In the genomic region with DNA sequence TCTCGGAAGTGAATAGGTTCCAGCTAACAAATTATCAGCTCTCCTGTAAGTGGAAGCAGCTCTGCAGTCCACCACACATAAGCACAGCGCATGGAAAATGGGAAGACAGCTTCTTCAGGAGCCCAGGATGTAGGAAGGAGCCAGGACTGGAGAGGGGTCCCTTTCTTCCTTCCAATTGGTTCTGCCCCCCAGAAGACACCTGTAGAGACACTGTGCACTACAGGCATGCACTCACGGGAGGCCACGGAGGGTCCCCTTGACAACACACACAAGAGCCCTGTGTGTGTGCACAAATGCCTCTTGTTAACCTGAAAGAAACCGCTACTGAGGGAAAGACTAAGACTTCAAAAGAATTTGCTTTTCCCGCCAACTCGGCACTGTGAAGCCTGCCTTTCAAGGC, we compare ENCODE assay signal across 23 cellular contexts.
"Had no signal": no experiment of that assay in that cellular context is flagged by ENCODE, and none has a peak within 500 bp of the region (broad histone marks: within the 10 kb centered on the region; RNA-seq: fewer than 3 reads in every experiment).

No MANE protein-coding gene starts in this region.

- H3K4me1 ChIP-seq: ascending aorta, breast epithelium, SJCRH30 had no signal

- ATAC-seq: activated CD8-positive, alpha-beta T cell treated with anti-CD3 and anti-CD28 coated beads, Interleukin-2, amount 10 ng/mL, durations not matched to agents 7 days and 5 days; Panc1 had no signal

- H3K4me3 ChIP-seq: ascending aorta, breast epithelium, SJCRH30 had no signal

- DNase-seq: activated CD4-positive, alpha-beta T cell treated with anti-CD3 and anti-CD28 coated beads, Interleukin-2, amount 10 ng/mL, durations not matched to agents 24 days and 14 days; activated CD4-positive, alpha-beta T cell treated with anti-CD3 and anti-CD28 coated beads, Interleukin-2, amount 50 U/mL, for 4 hours; activated CD8-positive, alpha-beta T cell treated with anti-CD3 and anti-CD28 coated beads, Interleukin-2, amount 10 ng/mL, durations not matched to agents 7 days and 5 days; activated gamma-delta T cell; activated naive CD4-positive, alpha-beta T cell treated with Interleukin-2 at 50 U/mL for 16 hours; activated naive CD8-positive, alpha-beta T cell treated with anti-CD3 and anti-CD28 coated beads, Interleukin-2, amount 10 ng/mL, durations not matched to agents 7 days and 5 days; activated T-cell treated with anti-CD3 and anti-CD28 coated beads, Interleukin-2, amount 50 U/mL, for 24 hours; cerebellar nuclear complex; Karpas-422; NCI-H1048; NCI-H1105 treated with DMSO at 0.1 percent for 48 hours; NCI-H1436; NCI-H1694; NCI-H1930; NCI-H2081 treated with DMSO at 0.1 percent for 48 hours; NCI-H345; NCI-H524 treated with DMSO at 0.1 percent for 48 hours; SHP77; SJCRH30; SK-N-SH had no signal

- H3K27me3 ChIP-seq: ascending aorta, breast epithelium, SJCRH30 had no signal

- H3K9me3 ChIP-seq: ascending aorta, breast epithelium, SJCRH30, SK-N-SH had no signal

- H3K27ac ChIP-seq: ascending aorta, breast epithelium, SJCRH30 had no signal
